In the genomic region with DNA sequence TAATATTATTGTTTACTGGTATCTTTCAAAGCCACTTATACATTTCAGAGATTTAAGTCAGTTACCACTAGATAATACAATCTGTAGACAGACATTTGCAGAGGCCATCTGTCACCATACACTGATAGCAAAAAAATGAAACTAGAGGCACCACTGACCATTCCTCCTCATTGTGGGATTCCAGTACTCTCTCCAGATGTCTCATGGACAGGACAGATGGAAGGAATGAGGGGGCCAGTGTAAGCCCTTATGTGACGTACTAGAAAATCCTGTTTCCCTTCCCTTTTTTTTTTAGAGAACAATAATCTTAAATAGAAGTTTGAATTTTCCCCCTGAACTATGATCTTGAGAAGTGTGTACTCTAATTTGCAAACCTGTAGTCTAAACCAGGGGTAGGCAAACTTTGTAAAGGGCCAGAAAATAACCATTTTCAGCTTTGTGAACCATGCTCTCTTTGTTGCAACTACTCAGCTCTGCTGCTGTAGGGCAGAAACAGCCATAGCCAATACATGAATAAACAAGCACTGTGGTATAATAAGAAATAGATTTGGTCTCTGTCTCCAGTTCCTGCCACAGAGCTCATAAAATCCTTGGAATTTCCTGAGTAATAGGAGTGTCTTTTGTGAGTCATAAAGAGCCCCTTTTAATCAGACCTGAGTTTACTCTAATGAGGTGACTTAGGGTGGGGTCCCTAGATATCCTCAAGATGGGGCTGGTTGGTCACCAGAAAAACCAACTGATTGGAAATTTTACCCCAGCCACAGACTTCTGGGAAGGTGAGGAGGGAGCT, we compare ENCODE assay signal across 16 cellular contexts.
A peak's percentile ranks its signal among the peaks of the same experiment; 100 is the strongest.
DNase-seq lines count a peak whose midpoint lies in the region; TF ChIP-seq lines count a peak whose summit lies in the region.
"Had no signal": no experiment of that assay in that cellular context is flagged by ENCODE, and none has a peak within 500 bp of the region (broad histone marks: within the 10 kb centered on the region; RNA-seq: fewer than 3 reads in every experiment).

No MANE protein-coding gene starts in this region.

- intact Hi-C loops in breast epithelium (cut with DNase I; ENCODE audit: low total_unique reads): no loop called here

- H3K9me3 Mint-ChIP-seq in immature natural killer cell: peaks cover 0 to 3% (median 0%) of the 10 kb centered on the region in 6 donors
- H3K9me3 Mint-ChIP-seq: activated T-cell treated with anti-CD3 and anti-CD28 coated beads, Interleukin-2, amount 50 U/mL, for 4 hours; stimulated activated memory B cell treated with anti-CD40 and anti-IgM and Interleukin-4, amounts not matched to agents 10 μg/mL and 1 μg/mL and 100 μg/mL, for 72 hours had no signal

- peaks cover 5% of the 10 kb centered on the region for H3K4me1 ChIP-seq in hepatocyte (ENCODE audit: insufficient read depth)
- H3K4me1 ChIP-seq in breast epithelium: no peaks in the 10 kb centered on the region

- no peaks in the 10 kb centered on the region for H3K4me1 Mint-ChIP-seq in immature natural killer cell
- H3K4me1 Mint-ChIP-seq: B cell; stimulated activated memory B cell treated with anti-CD40 and anti-IgM and Interleukin-4, amounts not matched to agents 10 μg/mL and 1 μg/mL and 100 μg/mL, for 72 hours had no signal

- H3K36me3 ChIP-seq in hepatocyte (replicated peaks; ENCODE audit: insufficient read depth, low read depth) (no peaks in the 10 kb centered on the region), breast epithelium (no peaks in the 10 kb centered on the region)

- H3K4me3 Mint-ChIP-seq in immature natural killer cell: no peak overlapping the region
- H3K4me3 Mint-ChIP-seq: activated T-cell treated with anti-CD3 and anti-CD28 coated beads, Interleukin-2, amount 50 U/mL, for 4 hours; B cell; stimulated activated memory B cell treated with anti-CD40 and anti-IgM and Interleukin-4, amounts not matched to agents 10 μg/mL and 1 μg/mL and 100 μg/mL, for 72 hours had no signal

- no peak for TF ChIP-seq CTCF in AG09309 (IDR thresholded peaks at IDR 0.05; ENCODE audit: control insufficient read depth, insufficient read depth, low read depth, low read length, missing control alignments)
- TF ChIP-seq CTCF in VCaP (conservative IDR thresholded peaks at IDR 0.05): no peak
- TF ChIP-seq CTCF in hepatocyte (IDR thresholded peaks at IDR 0.05; ENCODE audit: poor library complexity): no peak
- TF ChIP-seq CTCF in breast epithelium (IDR thresholded peaks at IDR 0.05): no peak

- DNase-seq in AG09309 (ENCODE audit: low read depth) (peak; percentile 38), HT-29 (ENCODE audit: low spot score) (peak; percentile 22), hepatocyte (ENCODE audit: low spot score) (no peak), immature natural killer cell (no peak), breast epithelium (ENCODE audit: low spot score in 2 of 2) (no peak), iPS-NIHi7 (ENCODE audit: extremely low spot score) (no peak), GOT3 (lab: John Stamatoyannopoulos, UW) (no peak)
- DNase-seq: activated T-cell treated with anti-CD3 and anti-CD28 coated beads, Interleukin-2, amount 50 U/mL, for 4 hours; effector CD8-positive, alpha-beta T cell; mesendoderm; NCI-H1694 treated with DMSO at 0.1 percent for 48 hours; posterior cingulate gyrus; stimulated activated CD4-positive, alpha-beta T cell treated with anti-CD3 and anti-CD28 coated beads, Interleukin-1b, Interleukin-23, amount 100 ng/mL, for 48 hours had no signal

- WGBS in hepatocyte (ENCODE audit: low lambda C conversion rate, missing lambda C conversion rate): 90% methylated on average over 1 of the region's 1 CpG

- H3K9me2 ChIP-seq in hepatocyte (replicated peaks; ENCODE audit: insufficient read depth): no peaks in the 10 kb centered on the region

- H3K79me2 ChIP-seq in hepatocyte: no peaks in the 10 kb centered on the region

- TF ChIP-seq POLR2A in breast epithelium (IDR thresholded peaks at IDR 0.05): no peak

- H3K9me3 ChIP-seq in hepatocyte (ENCODE audit: low read depth) (no peaks in the 10 kb centered on the region), breast epithelium (no peaks in the 10 kb centered on the region)

- H3K4me2 ChIP-seq in hepatocyte: no peak overlapping the region

- peaks cover 0 to 9% (median 8%) of the 10 kb centered on the region in 3 donors for H3K27me3 Mint-ChIP-seq in immature natural killer cell (ENCODE audit: low read depth in 3 of 3)
- H3K27me3 Mint-ChIP-seq: B cell; stimulated activated memory B cell treated with anti-CD40 and anti-IgM and Interleukin-4, amounts not matched to agents 10 μg/mL and 1 μg/mL and 100 μg/mL, for 72 hours had no signal

- H3K27me3 ChIP-seq in hepatocyte (no peaks in the 10 kb centered on the region), breast epithelium (peaks cover 0 to 13% of the 10 kb centered on the region in 2 donors)

- no peaks in the 10 kb centered on the region for H4K20me1 ChIP-seq in hepatocyte (ENCODE audit: insufficient read depth, poor library complexity, severe bottlenecking)

- H3K36me3 Mint-ChIP-seq in immature natural killer cell: no peaks in the 10 kb centered on the region
- H3K36me3 Mint-ChIP-seq: stimulated activated memory B cell treated with anti-CD40 and anti-IgM and Interleukin-4, amounts not matched to agents 10 μg/mL and 1 μg/mL and 100 μg/mL, for 72 hours had no signal

- H2AFZ ChIP-seq in hepatocyte: no peak overlapping the region

- H3K27ac Mint-ChIP-seq in immature natural killer cell: no peak overlapping the region
- H3K27ac Mint-ChIP-seq: B cell; stimulated activated memory B cell treated with anti-CD40 and anti-IgM and Interleukin-4, amounts not matched to agents 10 μg/mL and 1 μg/mL and 100 μg/mL, for 72 hours had no signal

- H3K4me3 ChIP-seq in AG09309 (ENCODE audit: control insufficient read depth, low read depth, low read length) (no peak overlapping the region), hepatocyte (no peak overlapping the region), breast epithelium (no peak overlapping the region)

- peak overlapping the region; percentile 62 for H3K27ac ChIP-seq in VCaP
- H3K27ac ChIP-seq in hepatocyte: peak overlapping the region; percentile 50
- no peak overlapping the region for H3K27ac ChIP-seq in breast epithelium

Comparison
In these comparisons a context has a peak if more than half of its experiments do, and no peak if none do; other contexts are left out.
1. DNase-seq: peak in AG09309 (single experiment) and HT-29 (single experiment); none in hepatocyte (single experiment), immature natural killer cell (0 of 3), breast epithelium (0 of 2), iPS-NIHi7 (single experiment) and GOT3 (single experiment).
2. H3K27ac ChIP-seq: peak in VCaP (single experiment) and hepatocyte (single experiment); none in breast epithelium (0 of 2).